ENCODE assay signal across 1 cellular context in genomic region chr13:112587767-112588489, GRCh38.
TF ChIP-seq lines count a peak whose summit lies in the region.

Gene TUBGCP3 (minus strand): TSS chr13:112588153. CDS start chr13:112587980, 173 bp downstream.

TF ChIP-seq in HCT116, 20 proteins besides CTCF, POLR2A, EP300 and RAD21 (continued from another document):
- TF ChIP-seq ZBTB33 (IDR thresholded peaks at IDR 0.05; ENCODE audit: extremely low read depth, insufficient replicate concordance, low read length): no peak
- peak; percentile 96 for TF ChIP-seq CBX3 (IDR thresholded peaks at IDR 0.05; ENCODE audit: low read depth)
- peak; percentile 16; the same call in 1 of the 2 replicates for TF ChIP-seq SRF (IDR thresholded peaks at IDR 0.05; ENCODE audit: low read depth)
- TF ChIP-seq POLR2AphosphoS5 (IDR thresholded peaks at IDR 0.05; ENCODE audit: low read depth, low read length): peak; percentile 63
- no peak for TF ChIP-seq ATF3 (IDR thresholded peaks at IDR 0.05)
- no peak for TF ChIP-seq EZH2 (IDR thresholded peaks at IDR 0.05)
- TF ChIP-seq ZNF274 (IDR thresholded peaks at IDR 0.05; ENCODE audit: low read depth, low read length): no peak
- no peak for TF ChIP-seq REST (IDR thresholded peaks at IDR 0.05; ENCODE audit: low read depth)
- peak; percentile 58 for TF ChIP-seq EGR1 (IDR thresholded peaks at IDR 0.05; ENCODE audit: low read depth)
- peak; percentile 60 for TF ChIP-seq ELF1 (IDR thresholded peaks at IDR 0.05; ENCODE audit: borderline replicate concordance, low read depth)
